Comparison of ENCODE assay signal across 21 cellular contexts in the genomic region with DNA sequence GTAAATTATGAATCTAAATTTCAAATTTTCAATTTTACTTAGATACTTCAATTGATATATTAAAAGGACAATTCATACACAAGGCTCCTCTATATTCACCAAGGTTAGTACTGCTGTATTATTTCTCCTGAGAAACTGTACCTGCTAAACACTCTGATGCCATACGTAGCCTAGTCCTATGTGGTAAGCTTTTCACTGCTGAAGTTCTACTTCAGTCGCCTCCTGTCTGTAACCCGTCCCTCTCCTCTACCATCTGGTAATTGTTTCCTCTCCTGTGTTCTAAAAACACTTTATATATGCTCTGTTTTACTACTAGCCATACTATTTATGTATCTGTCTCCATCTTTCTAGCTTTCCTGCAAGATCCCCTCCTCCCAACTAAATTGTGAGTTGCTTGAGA.
"Had no signal": no experiment of that assay in that cellular context is flagged by ENCODE, and none has a peak within 500 bp of the region (broad histone marks: within the 10 kb centered on the region; RNA-seq: fewer than 3 reads in every experiment).

No MANE protein-coding gene starts in this region.

- H3K36me3 ChIP-seq: gastrocnemius medialis, neural progenitor cell, tibial nerve had no signal

- H3K4me3 ChIP-seq: gastrocnemius medialis, neural progenitor cell, tibial nerve had no signal

- H3K9ac ChIP-seq: neural progenitor cell had no signal

- H3K27me3 ChIP-seq: gastrocnemius medialis, neural progenitor cell, tibial nerve had no signal

- DNase-seq: activated CD4-positive, alpha-beta T cell treated with anti-CD3 and anti-CD28 coated beads for 48 hours; activated CD4-positive, alpha-beta T cell treated with anti-CD3 and anti-CD28 coated beads, Interleukin-2, amount 50 U/mL, for 48 hours; activated CD8-positive, alpha-beta memory T cell treated with anti-CD3 and anti-CD28 coated beads for 24 hours; activated T-cell treated with anti-CD3 and anti-CD28 coated beads, Interleukin-2, amount 50 U/mL, for 1 hour; anterior cingulate cortex; effector CD8-positive, alpha-beta T cell; erythroblast; gastrocnemius medialis; glutamatergic neuron; islet precursor cell; left cardiac atrium; midbrain; naive thymus-derived CD8-positive, alpha-beta T cell; right cardiac atrium; stimulated activated naive CD4-positive, alpha-beta T cell treated with Interleukin-2 at 50 U/mL for 16 hours; T-helper 1 cell had no signal

- ATAC-seq: gastrocnemius medialis; left cardiac atrium; naive thymus-derived CD8-positive, alpha-beta T cell; right cardiac atrium had no signal

- H3K9me3 ChIP-seq: gastrocnemius medialis, tibial nerve had no signal

- H3K36me3 Mint-ChIP-seq: activated naive CD8-positive, alpha-beta T cell had no signal

- H3K4me3 Mint-ChIP-seq: activated naive CD8-positive, alpha-beta T cell; neural progenitor cell; T-helper 2 cell treated with Interferon-gamma antibody and Interleukin-4, amounts not matched to agents 5 μg/mL and 100 μg/mL, for 36 hours had no signal

- H3K9me3 Mint-ChIP-seq: activated T-helper 2 cell treated with anti-CD3 and anti-CD28 coated beads, Interferon-gamma antibody, Interleukin-2, Interleukin-4, amounts not matched to agents 10 μg/mL and 5 μg/mL and 100 μg/mL, durations not matched to agents 14 hours and 24 hours and 36 hours; naive thymus-derived CD8-positive, alpha-beta T cell; neural progenitor cell; T-helper 2 cell treated with Interferon-gamma antibody and Interleukin-4, amounts not matched to agents 5 μg/mL and 100 μg/mL, for 36 hours had no signal

- H3K27ac Mint-ChIP-seq: activated naive CD8-positive, alpha-beta T cell; activated T-helper 2 cell treated with anti-CD3 and anti-CD28 coated beads, Interferon-gamma antibody, Interleukin-2, Interleukin-4, amounts not matched to agents 10 μg/mL and 5 μg/mL and 100 μg/mL, durations not matched to agents 14 hours and 24 hours and 36 hours; neural progenitor cell; T-helper 2 cell treated with Interferon-gamma antibody and Interleukin-4, amounts not matched to agents 5 μg/mL and 100 μg/mL, for 36 hours had no signal

- H3K27me3 Mint-ChIP-seq: activated naive CD8-positive, alpha-beta T cell; naive thymus-derived CD8-positive, alpha-beta T cell had no signal
